In genomic region chrX:138008280-138008679, GRCh38 we compare ENCODE assay signal across 25 cellular contexts.
"Had no signal": no experiment of that assay in that cellular context is flagged by ENCODE, and none has a peak within 500 bp of the region (broad histone marks: within the 10 kb centered on the region; RNA-seq: fewer than 3 reads in every experiment).

No MANE protein-coding gene starts in this region.

- H3K27ac ChIP-seq: colonic mucosa, esophagus squamous epithelium, left lung, pancreas, right lobe of liver, suprapubic skin, transverse colon, upper lobe of right lung, uterus had no signal

- ATAC-seq: left lung; mucosa of descending colon; natural killer cell treated with Interleukin-12 subunit alpha and Interleukin-12 subunit beta and Interleukin-15 and Interleukin-18, amount 100 ng/mL, for 72 hours; pancreas; right lobe of liver; stimulated activated naive CD8-positive, alpha-beta T cell treated with anti-CD3 and anti-CD28 coated beads, Interleukin-15, amount 100 ng/mL, for 72 hours; upper lobe of right lung had no signal

- H3K4me1 ChIP-seq: colonic mucosa, esophagus squamous epithelium, left lung, pancreas, right lobe of liver, suprapubic skin, transverse colon, upper lobe of right lung, uterus had no signal

- H3K36me3 ChIP-seq: colonic mucosa, esophagus squamous epithelium, left lung, pancreas, right lobe of liver, suprapubic skin, transverse colon, upper lobe of right lung, uterus had no signal

- H3K4me3 ChIP-seq: colonic mucosa, esophagus squamous epithelium, left lung, mucosa of descending colon, pancreas, right lobe of liver, suprapubic skin, transverse colon, upper lobe of right lung, uterus had no signal

- H3K27me3 ChIP-seq: colonic mucosa, esophagus squamous epithelium, pancreas, suprapubic skin, transverse colon, upper lobe of right lung, uterus had no signal

- DNase-seq: colonic mucosa; effector memory CD4-positive, alpha-beta T cell; erythroblast; esophagus squamous epithelium; foreskin melanocyte; glutamatergic neuron; hypothalamus; immature natural killer cell; left lung; mesenchymal stem cell; mucosa of descending colon; naive B cell; occipital lobe; pancreas; right lobe of liver; small intestine; stimulated activated CD4-positive, alpha-beta T cell treated with anti-CD3 and anti-CD28 coated beads, Interleukin-15, amount 100 ng/mL, for 24 hours; stimulated activated CD4-positive, alpha-beta T cell treated with anti-CD3 and anti-CD28 coated beads, Interleukin-2, amount 100 ng/mL, for 48 hours; stimulated activated naive CD4-positive, alpha-beta T cell; stimulated activated naive CD8-positive, alpha-beta T cell treated with anti-CD3 and anti-CD28 coated beads, Interleukin-15, amount 100 ng/mL, for 72 hours; transverse colon; upper lobe of right lung; uterus had no signal

- H3K9me3 ChIP-seq: colonic mucosa, esophagus squamous epithelium, left lung, mucosa of descending colon, pancreas, right lobe of liver, suprapubic skin, transverse colon, upper lobe of right lung, uterus had no signal
